ENCODE assay signal across 8 cellular contexts in genomic region chr1:150235852-150236613, GRCh38.
A peak's percentile ranks its signal among the peaks of the same experiment; 100 is the strongest.
DNase-seq lines count a peak whose midpoint lies in the region; ATAC-seq and TF ChIP-seq lines count a peak whose summit lies in the region.

ANP32E (minus strand) TSS chr1:150236112; CDS start chr1:150235786, 326 bp downstream.

- TF ChIP-seq CTCF in C4-2B (conservative IDR thresholded peaks at IDR 0.05): no peak; the same call in 1 of the 2 replicates

- DNase-seq in NCI-H748 (lab: John Stamatoyannopoulos, UW; ENCODE audit: unreplicated experiment) (peak; percentile 99), cortex of kidney (lab: John Stamatoyannopoulos, UW) (peak; percentile 34), left kidney (ENCODE audit: low read depth, low spot score) (peak; percentile 100)
- DNase-seq in activated CD4-positive, alpha-beta T cell treated with anti-CD3 and anti-CD28 coated beads, Interleukin-2, amount 50 U/mL, for 1 hour: peak; percentile 91
- DNase-seq in stimulated activated CD4-positive, alpha-beta T cell treated with anti-CD3 and anti-CD28 coated beads, Interleukin-2, amount 100 ng/mL, for 24 hours: peak; percentile 90 to 93

- ATAC-seq in GM19372 (IDR thresholded peaks at IDR 0.05; ENCODE audit: low read depth, unreplicated experiment): peak; percentile 69
- peak; percentile 61 for ATAC-seq in HG03558 (IDR thresholded peaks at IDR 0.05; ENCODE audit: extremely low read depth, unreplicated experiment)

- H3K27ac ChIP-seq in C4-2B: peak within 1 kb of the TSS; percentile 69

Comparison
In these comparisons a context has a peak if more than half of its experiments do, and no peak if none do; other contexts are left out.
1. Peak in every context shown above with its lines: DNase-seq, ATAC-seq and H3K27ac ChIP-seq.
2. DNase-seq: peak in every context shown above with its lines; median percentile 100 in left kidney; 99 in NCI-H748; 92 in stimulated activated CD4-positive, alpha-beta T cell treated with anti-CD3 and anti-CD28 coated beads, Interleukin-2, amount 100 ng/mL, for 24 hours; 91 in activated CD4-positive, alpha-beta T cell treated with anti-CD3 and anti-CD28 coated beads, Interleukin-2, amount 50 U/mL, for 1 hour; 34 in cortex of kidney.